In genomic region chr13:75985132-75985531, GRCh38 we compare ENCODE assay signal across 1 cellular context.
TF ChIP-seq lines count a peak whose summit lies in the region.

No MANE protein-coding gene starts in this region.

TF ChIP-seq in K562, 482 proteins besides CTCF, POLR2A, EP300 and RAD21 (continued from another document and continues in another):
- TF ChIP-seq ZNF318 (IDR thresholded peaks at IDR 0.05; ENCODE audit: borderline replicate concordance in 1 of 2, low read depth in 1 of 2) (no peak), SIRT6 (IDR thresholded peaks at IDR 0.05; ENCODE audit: low read depth, low read length) (no peak), ZNF696 (CRISPR knock-in tag; conservative IDR thresholded peaks at IDR 0.05) (no peak), TAF15 (IDR thresholded peaks at IDR 0.05; ENCODE audit: low read depth, low read length) (no peak), SUPT5H (IDR thresholded peaks at IDR 0.05) (no peak), PRDM10 (IDR thresholded peaks at IDR 0.05; ENCODE audit: partially characterized antibody) (no peak), IFI16 (CRISPR knock-in tag; IDR thresholded peaks at IDR 0.05) (no peak), MITF (IDR thresholded peaks at IDR 0.05) (peak; percentile 35; the same call in 1 of the 2 replicates), SAFB (IDR thresholded peaks at IDR 0.05; ENCODE audit: borderline replicate concordance, low read depth, low read length) (no peak), DPF2 (IDR thresholded peaks at IDR 0.05) (peak; percentile 89), PCBP1 (IDR thresholded peaks at IDR 0.05; ENCODE audit: low read depth, low read length, poor library complexity, severe bottlenecking) (no peak), EHMT2 (IDR thresholded peaks at IDR 0.05) (0 out of 2 replicates have a peak, but pooled peaks have one; percentile 35), HMGXB4 (CRISPR knock-in tag; IDR thresholded peaks at IDR 0.05) (no peak), SLC30A9 (CRISPR knock-in tag; IDR thresholded peaks at IDR 0.05) (no peak), ZNF644 (tag; IDR thresholded peaks at IDR 0.05; ENCODE audit: low read depth) (no peak), ARHGAP35 (IDR thresholded peaks at IDR 0.05; ENCODE audit: partially characterized antibody) (no peak), GABPB1 (CRISPR knock-in tag; IDR thresholded peaks at IDR 0.05) (no peak), ZKSCAN3 (CRISPR knock-in tag; IDR thresholded peaks at IDR 0.05) (no peak), PTRF (tag; IDR thresholded peaks at IDR 0.05) (no peak), PKNOX1 (IDR thresholded peaks at IDR 0.05) (0 out of 2 replicates have a peak, but pooled peaks have one; percentile 32), SOX6 (IDR thresholded peaks at IDR 0.05) (peak; percentile 89), PBX2 (CRISPR knock-in tag; IDR thresholded peaks at IDR 0.05; ENCODE audit: low read depth) (no peak), PBX2 (tag; conservative IDR thresholded peaks at IDR 0.05; ENCODE audit: low read depth) (peak; percentile 28; the same call in 1 of the 2 replicates), BRCA1 (IDR thresholded peaks at IDR 0.05) (no peak), BRCA1 (CRISPR knock-in tag; IDR thresholded peaks at IDR 0.05) (no peak), BHLHE40 (IDR thresholded peaks at IDR 0.05; ENCODE audit: low read length) (0 out of 2 replicates have a peak, but pooled peaks have one; percentile 20), SETDB1 (IDR thresholded peaks at IDR 0.05; ENCODE audit: low read length) (no peak), PATZ1 (CRISPR knock-in tag; IDR thresholded peaks at IDR 0.05; ENCODE audit: borderline replicate concordance) (no peak), RB1 (IDR thresholded peaks at IDR 0.05; ENCODE audit: low read depth) (no peak), OTX1 (CRISPR knock-in tag; IDR thresholded peaks at IDR 0.05) (no peak), E2F1 (CRISPR knock-in tag; IDR thresholded peaks at IDR 0.05) (no peak), PML (IDR thresholded peaks at IDR 0.05; ENCODE audit: low read length) (0 out of 2 replicates have a peak, but pooled peaks have one; percentile 32), NFE2L1 (tag; IDR thresholded peaks at IDR 0.05; ENCODE audit: borderline replicate concordance, low read depth) (no peak), KDM1A (IDR thresholded peaks at IDR 0.05) (peak in 1 of 2 experiments; percentile 37; a peak in 1 of 4 replicates)
